In the genomic region with DNA sequence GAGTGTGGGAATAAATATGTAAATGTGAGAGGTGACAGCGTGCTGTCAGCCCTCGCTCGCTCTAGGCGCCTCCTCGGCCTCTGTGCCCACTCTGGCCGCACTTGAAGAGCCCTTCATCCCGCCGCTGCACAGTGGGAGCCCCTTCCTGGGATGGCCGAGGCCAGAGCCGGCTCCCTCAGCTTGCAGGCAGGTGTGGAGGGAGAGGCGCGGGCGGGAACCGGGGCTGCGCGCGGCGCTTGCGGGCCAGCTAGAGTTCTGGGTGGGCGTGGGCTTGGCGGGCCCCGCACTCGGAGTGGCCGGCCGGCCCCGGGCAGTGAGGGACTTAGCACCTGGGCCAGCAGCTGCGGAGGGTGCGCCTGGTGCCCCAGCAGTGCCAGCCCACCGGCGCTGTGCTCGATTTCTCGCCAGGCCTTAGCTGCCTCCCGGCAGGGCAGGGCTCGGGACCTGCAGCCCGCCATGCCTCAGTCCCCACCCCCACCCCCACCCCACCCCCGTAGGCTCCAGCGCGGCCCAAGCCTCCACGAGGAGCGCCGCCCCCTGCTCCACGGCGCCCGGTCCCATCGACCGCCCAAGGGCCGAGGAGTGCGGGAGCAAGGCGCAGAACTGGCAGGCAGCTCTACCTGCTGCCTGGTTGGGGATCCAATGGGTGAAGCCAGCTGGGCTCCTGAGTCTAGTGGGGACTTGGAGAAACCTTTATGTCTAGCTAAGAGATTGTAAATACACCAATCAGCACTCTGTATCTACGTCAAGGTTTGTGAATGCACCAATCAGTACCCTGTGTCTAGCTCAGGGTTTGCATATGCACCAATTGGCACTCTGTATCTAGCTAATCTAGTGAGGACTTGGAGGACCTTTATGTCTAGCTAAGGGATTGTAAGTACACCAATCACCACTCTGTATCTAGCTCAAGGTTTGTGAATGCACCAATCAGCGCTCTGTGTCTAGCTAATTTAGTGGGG, we compare ENCODE assay signal across 8 cellular contexts. TPM values are rescaled to one million over a fixed set of nuclear protein-coding genes. Genes with fewer than 3 reads are reported as not detected.
A peak's percentile ranks its signal among the peaks of the same experiment; 100 is the strongest.
DNase-seq lines count a peak whose midpoint lies in the region; TF ChIP-seq lines count a peak whose summit lies in the region.
"Not testable (repeated sequence)": the region's sequence is repeated elsewhere in the genome, so short reads cannot be mapped to it uniquely, and the experiment has no call there.

No MANE protein-coding gene starts in this region.

- not testable (repeated sequence) for H3K36me3 ChIP-seq in mammary epithelial cell (ENCODE audit: insufficient read depth, low read length); spleen

- not testable (repeated sequence) for H3K14ac ChIP-seq in H9 (ENCODE audit: insufficient read depth, low read length)

- not testable (repeated sequence) for H3K27ac Mint-ChIP-seq in H9

- H3K4me3 ChIP-seq in mammary epithelial cell (replicated peaks in 1 of 3; ENCODE audit: insufficient read depth in 1 of 3, low read depth in 2 of 3, low read length in 3 of 3); spleen: not testable (repeated sequence)

- not testable (repeated sequence) for H3K79me1 ChIP-seq in H9 (ENCODE audit: insufficient read depth, low read depth, low read length, poor library complexity, severe bottlenecking)

- not testable (repeated sequence) for H3K27me3 ChIP-seq in H9 (ENCODE audit: insufficient read depth, low read length); mammary epithelial cell (ENCODE audit: insufficient read depth, low read length); spleen (replicated peaks in 1 of 7)

- H3K23ac ChIP-seq in H9 (ENCODE audit: insufficient read length, low read depth, low read length) = not testable (repeated sequence)

- TF ChIP-seq POLR2A in spleen (IDR thresholded peaks at IDR 0.05) = not testable (repeated sequence)

- CTCF ChIA-PET in mammary epithelial cell (lab: Charles Lee; ENCODE audit: low non-redundant PET) = not testable (repeated sequence)

- H3K23me2 ChIP-seq in H9 (ENCODE audit: insufficient read length, low read depth, low read length, poor library complexity, severe bottlenecking) = not testable (repeated sequence)

- not testable (repeated sequence) for H3K9ac ChIP-seq in H9 (ENCODE audit: extremely low read depth, insufficient read length, low read length); mammary epithelial cell (ENCODE audit: insufficient read depth, low read length)

- in situ Hi-C loops in mammary epithelial cell (cut with MboI; ENCODE audit: low sequenced_read_pairs in 2 of 2) = not testable (repeated sequence)

- not testable (repeated sequence) for H3K4me3 Mint-ChIP-seq in H9

- H2BK5ac ChIP-seq in H9 (ENCODE audit: insufficient read length, low read length) = not testable (repeated sequence)

- intact Hi-C loops in mammary epithelial cell (cut with micrococcal nuclease); spleen (cut with DNase I; ENCODE audit: low total_unique reads): not testable (repeated sequence)

- H4K20me1 ChIP-seq in H9 (ENCODE audit: control insufficient read depth, insufficient read depth, insufficient read length); mammary epithelial cell (ENCODE audit: insufficient read depth, low read length): not testable (repeated sequence)

- H3K4ac ChIP-seq in H9 (ENCODE audit: low read depth, low read length) = not testable (repeated sequence)

- DNase-seq in DMS53 treated with DMSO at 0.1 percent for 48 hours (lab: John Stamatoyannopoulos, UW; ENCODE audit: unreplicated experiment) (peak; percentile 81), H9 (peak; percentile 70), NCI-H1694 (lab: John Stamatoyannopoulos, UW) (peak; percentile 50), NCI-H2227 (lab: John Stamatoyannopoulos, UW; ENCODE audit: unreplicated experiment) (peak; percentile 90), SK-N-DZ (ENCODE audit: low spot score) (peak; percentile 56), mammary epithelial cell (peak; percentile 36), kidney tubule cell (ENCODE audit: low spot score) (peak; percentile 33), spleen (peak; percentile 75)

- dilution Hi-C loops in mammary epithelial cell (cut with HindIII; ENCODE audit: low sequenced_read_pairs) = not testable (repeated sequence)

- not testable (repeated sequence) for H4K5ac ChIP-seq in H9 (ENCODE audit: insufficient read length, low read depth, low read length)

- not testable (repeated sequence) for H2BK12ac ChIP-seq in H9 (ENCODE audit: insufficient read length, low read depth, low read length)

- not testable (repeated sequence) for H3K36me3 Mint-ChIP-seq in H9 (ENCODE audit: insufficient read depth in 1 of 3, low read depth in 3 of 3)

- not testable (repeated sequence) for H3T11ph ChIP-seq in H9 (ENCODE audit: low read length)

- not testable (repeated sequence) for H3K4me1 ChIP-seq in H9 (ENCODE audit: insufficient read depth, low read length); mammary epithelial cell (ENCODE audit: insufficient read depth, low read length)
- H3K4me1 ChIP-seq in spleen = peaks cover 0 to 68% (median 19%) of the 10 kb centered on the region in 6 donors

- not testable (repeated sequence) for H2AK5ac ChIP-seq in H9 (ENCODE audit: insufficient read length, low read length)

- not testable (repeated sequence) for H3K27me3 Mint-ChIP-seq in H9 (ENCODE audit: low read depth)

- not testable (repeated sequence) for H4K8ac ChIP-seq in H9 (replicated peaks; ENCODE audit: insufficient read length, low read depth, low read length)

- not testable (repeated sequence) for H2BK15ac ChIP-seq in H9 (ENCODE audit: low read depth, low read length)

- BruUV-seq in mammary epithelial cell (replicated peaks; lab: Mats Ljungman, UMichigan) = not testable (repeated sequence)

- TF ChIP-seq CTCF in H9 (conservative IDR thresholded peaks at IDR 0.05); mammary epithelial cell (conservative IDR thresholded peaks at IDR 0.05 in 1 of 2, IDR thresholded peaks at IDR 0.05 in 1 of 2; ENCODE audit: extremely low read depth in 1 of 2, insufficient read depth in 1 of 2, low read depth in 1 of 2, low read length in 2 of 2); spleen (IDR thresholded peaks at IDR 0.05 in 8 of 11, conservative IDR thresholded peaks at IDR 0.05 in 3 of 11): not testable (repeated sequence)

- H3K9me3 ChIP-seq in H9 (ENCODE audit: control insufficient read depth, low read depth, low read length); mammary epithelial cell (replicated peaks; ENCODE audit: insufficient read depth, low read length); spleen: not testable (repeated sequence)

- H3K18ac ChIP-seq in H9 (ENCODE audit: insufficient read length, low read depth, low read length) = not testable (repeated sequence)

- no CpG with 5 or more reads among the region's 51 CpGs for WGBS in H9 (ENCODE audit: extremely low coverage, insufficient read length, low lambda C conversion rate)
- WGBS in mammary epithelial cell (ENCODE audit: low coverage, missing lambda C conversion rate) = 96% methylated on average over 19 of the region's 51 CpGs
- 84 to 96% (median 90%) methylated on average over 23 to 51 of the region's 51 CpGs for WGBS in spleen, 5 donors

- not testable (repeated sequence) for H3K27ac ChIP-seq in H9 (ENCODE audit: insufficient read length, low read depth, low read length); mammary epithelial cell (ENCODE audit: insufficient read depth, low read depth, low read length)
- peak overlapping the region in 2 of 8 donors; percentile 16 to 55 for H3K27ac ChIP-seq in spleen

- H3K56ac ChIP-seq in H9 (ENCODE audit: insufficient read length, low read depth, low read length) = not testable (repeated sequence)

- H2BK120ac ChIP-seq in H9 (ENCODE audit: low read depth, low read length, poor library complexity, severe bottlenecking) = not testable (repeated sequence)

- H4K91ac ChIP-seq in H9 (ENCODE audit: insufficient read length, low read depth, low read length) = not testable (repeated sequence)

- not testable (repeated sequence) for H3K4me1 Mint-ChIP-seq in H9

- H2AFZ ChIP-seq in H9 (ENCODE audit: low read length); mammary epithelial cell (ENCODE audit: low read depth, low read length): not testable (repeated sequence)

- not testable (repeated sequence) for H3K4me2 ChIP-seq in H9 (ENCODE audit: insufficient read depth, insufficient read length, low read length); mammary epithelial cell (ENCODE audit: insufficient read depth, low read depth, low read length)

- not testable (repeated sequence) for H2BK20ac ChIP-seq in H9 (ENCODE audit: low read depth, low read length, poor library complexity, severe bottlenecking)

- H3K9me3 Mint-ChIP-seq in H9 = not testable (repeated sequence)

- H3K79me2 ChIP-seq in H9 (ENCODE audit: insufficient read depth, low read length); mammary epithelial cell (ENCODE audit: insufficient read depth, low read length): not testable (repeated sequence)

RNA-seq across cellular contexts. Expression of a gene that starts 8.5 kb away (rescaled TPM):
- 3.2 and 3.3 TPM in 2 replicates for total RNA-seq in H9 (2021)
- polyA plus RNA-seq in SK-N-DZ (2014; cell fraction: cytosol; rRNA removed) = 0.32 and 2.1 TPM in 2 replicates
- 2.4 and 3.6 TPM in 2 replicates for polyA plus RNA-seq in SK-N-DZ (2014; cell fraction: nucleus; rRNA removed)
- under 1 TPM in 1 of 2 donors, not detected in 1; 0.85 TPM for total RNA-seq in mammary epithelial cell
- 0.87 TPM for polyA plus RNA-seq in mammary epithelial cell
- not detected for polyA minus RNA-seq in mammary epithelial cell
- total RNA-seq in spleen = 10 to 100 TPM; 19.8 to 61.1 (median 30.9) TPM
- 10 to 100 TPM in 2 of 3 donors, 1 to 10 TPM in 1; 5.8 to 18.8 (median 11.7) TPM for polyA plus RNA-seq in spleen

RNA-seq across cellular contexts. Expression of a gene that starts 23.9 kb away (rescaled TPM):
- total RNA-seq in H9 (2021) (43.5 and 50.1 TPM in 2 replicates), mammary epithelial cell (10 to 100 TPM; 14.5 to 38.0 TPM), spleen (100 to 1,000 TPM in 2 of 7 donors, 10 to 100 TPM in 5; 66.2 to 114 (median 70.5) TPM)
- 18.8 and 26.7 TPM in 2 replicates for polyA plus RNA-seq in SK-N-DZ (2014; cell fraction: cytosol; rRNA removed)
- 206 and 266 TPM in 2 replicates for polyA plus RNA-seq in SK-N-DZ (2014; cell fraction: nucleus; rRNA removed)
- polyA plus RNA-seq in mammary epithelial cell (25.9 TPM), spleen (10 to 100 TPM; 56.8 to 97.5 (median 95.0) TPM)
- polyA minus RNA-seq in mammary epithelial cell = 2.2 TPM

RNA-seq across cellular contexts. Expression of a gene that starts 46.7 kb away (rescaled TPM):
- 1.1 and 1.3 TPM in 2 replicates for total RNA-seq in H9 (2021)
- polyA plus RNA-seq in SK-N-DZ (2014; cell fraction: cytosol; rRNA removed) = 0.52 and 3.6 TPM in 2 replicates
- 3.4 and 5.2 TPM in 2 replicates for polyA plus RNA-seq in SK-N-DZ (2014; cell fraction: nucleus; rRNA removed)
- total RNA-seq in mammary epithelial cell = 1 to 10 TPM; 1.0 to 1.7 TPM
- polyA plus RNA-seq in mammary epithelial cell = 1.1 TPM
- polyA minus RNA-seq in mammary epithelial cell = 0.36 TPM
- total RNA-seq in spleen = 1 to 10 TPM; 4.5 to 8.3 (median 6.3) TPM
- 10 to 100 TPM; 21.7 to 42.6 (median 24.3) TPM for polyA plus RNA-seq in spleen

RNA-seq across cellular contexts. Expression of a gene that starts 47.8 kb away (rescaled TPM):
- total RNA-seq in H9 (2021) (68.0 and 69.0 TPM in 2 replicates), mammary epithelial cell (10 to 100 TPM; 23.2 to 39.5 TPM), spleen (10 to 100 TPM; 42.3 to 82.2 (median 67.3) TPM)
- 21.8 and 28.3 TPM in 2 replicates for polyA plus RNA-seq in SK-N-DZ (2014; cell fraction: cytosol; rRNA removed)
- 20.0 and 21.4 TPM in 2 replicates for polyA plus RNA-seq in SK-N-DZ (2014; cell fraction: nucleus; rRNA removed)
- polyA plus RNA-seq in mammary epithelial cell (24.1 TPM), spleen (10 to 100 TPM; 31.4 to 56.9 (median 38.0) TPM)
- 37.6 TPM for polyA minus RNA-seq in mammary epithelial cell

RNA-seq across cellular contexts. Expression of a gene that starts 54.5 kb away (rescaled TPM):
- 37.4 and 40.2 TPM in 2 replicates for total RNA-seq in H9 (2021)
- 30.0 and 50.0 TPM in 2 replicates for polyA plus RNA-seq in SK-N-DZ (2014; cell fraction: cytosol; rRNA removed)
- 114 and 118 TPM in 2 replicates for polyA plus RNA-seq in SK-N-DZ (2014; cell fraction: nucleus; rRNA removed)
- 10 to 100 TPM; 13.8 to 36.3 TPM for total RNA-seq in mammary epithelial cell
- polyA plus RNA-seq in mammary epithelial cell = 20.3 TPM
- 19.4 TPM for polyA minus RNA-seq in mammary epithelial cell
- total RNA-seq in spleen = 10 to 100 TPM; 46.7 to 63.8 (median 57.7) TPM
- 100 to 1,000 TPM in 2 of 3 donors, 10 to 100 TPM in 1; 87.6 to 111 (median 111) TPM for polyA plus RNA-seq in spleen

Comparison
In these comparisons a context has a peak if more than half of its experiments do, and no peak if none do; other contexts are left out.
1. DNase-seq: peak in every context shown above with its lines; median percentile 90 in NCI-H2227; 81 in DMS53 treated with DMSO at 0.1 percent for 48 hours; 75 in spleen; 70 in H9; 56 in SK-N-DZ; 50 in NCI-H1694; 36 in mammary epithelial cell; 33 in kidney tubule cell.